2 cellular contexts compared by ENCODE assay signal in genomic region chr11:47001666-47002285, GRCh38.
TF ChIP-seq lines count a peak whose summit lies in the region.

No MANE protein-coding gene starts in this region.

TF ChIP-seq in SK-N-SH, 30 proteins besides CTCF, POLR2A, EP300 and RAD21:
- TF ChIP-seq ZBTB33 (IDR thresholded peaks at IDR 0.05; ENCODE audit: borderline replicate concordance, low read depth): no peak
- TF ChIP-seq JUND (IDR thresholded peaks at IDR 0.05): no peak
- no peak for TF ChIP-seq YY1 (IDR thresholded peaks at IDR 0.05; ENCODE audit: low read depth)
- no peak for TF ChIP-seq ELF1 (IDR thresholded peaks at IDR 0.05)
- TF ChIP-seq FOXM1 (IDR thresholded peaks at IDR 0.05; ENCODE audit: low read depth): no peak
- no peak for TF ChIP-seq FOXJ3 (CRISPR knock-in tag; IDR thresholded peaks at IDR 0.05)
- no peak for TF ChIP-seq MEF2A (IDR thresholded peaks at IDR 0.05; ENCODE audit: borderline replicate concordance, low read depth)
- TF ChIP-seq FOSL2 (IDR thresholded peaks at IDR 0.05; ENCODE audit: borderline replicate concordance, low read depth): no peak
- TF ChIP-seq EZH2phosphoT487 (IDR thresholded peaks at IDR 0.05; ENCODE audit: borderline replicate concordance, low read depth): no peak
- no peak for TF ChIP-seq CHD2 (IDR thresholded peaks at IDR 0.05; ENCODE audit: low read length, partially characterized antibody)
- TF ChIP-seq NFIC (IDR thresholded peaks at IDR 0.05; ENCODE audit: borderline replicate concordance): no peak
- no peak for TF ChIP-seq GABPA (IDR thresholded peaks at IDR 0.05; ENCODE audit: low read depth)
TF ChIP-seq in SK-N-SH: peak in this region for 0.

TF ChIP-seq in SK-N-SH treated with all-trans-retinoic acid at 6 μM for 48 hours, 23 proteins besides CTCF, POLR2A, EP300 and RAD21 (continued from another document):
- TF ChIP-seq TSHZ2 (CRISPR knock-in tag; IDR thresholded peaks at IDR 0.05) (no peak), ISL1 (CRISPR knock-in tag; IDR thresholded peaks at IDR 0.05) (no peak), ESRRG (CRISPR knock-in tag; IDR thresholded peaks at IDR 0.05) (no peak), ZNF70 (CRISPR knock-in tag; IDR thresholded peaks at IDR 0.05) (no peak), TCF4 (CRISPR knock-in tag; IDR thresholded peaks at IDR 0.05; ENCODE audit: borderline replicate concordance) (no peak), CSRNP3 (CRISPR knock-in tag; IDR thresholded peaks at IDR 0.05) (no peak), PATZ1 (CRISPR knock-in tag; IDR thresholded peaks at IDR 0.05; ENCODE audit: borderline replicate concordance) (no peak), TOX (CRISPR knock-in tag; IDR thresholded peaks at IDR 0.05; ENCODE audit: borderline replicate concordance) (no peak), SNAI2 (CRISPR knock-in tag; IDR thresholded peaks at IDR 0.05) (no peak), ZNF565 (CRISPR knock-in tag; conservative IDR thresholded peaks at IDR 0.05; ENCODE audit: low read depth) (no peak), GLIS3 (CRISPR knock-in tag; IDR thresholded peaks at IDR 0.05) (no peak)
